8 cellular contexts compared by ENCODE assay signal in the genomic region with DNA sequence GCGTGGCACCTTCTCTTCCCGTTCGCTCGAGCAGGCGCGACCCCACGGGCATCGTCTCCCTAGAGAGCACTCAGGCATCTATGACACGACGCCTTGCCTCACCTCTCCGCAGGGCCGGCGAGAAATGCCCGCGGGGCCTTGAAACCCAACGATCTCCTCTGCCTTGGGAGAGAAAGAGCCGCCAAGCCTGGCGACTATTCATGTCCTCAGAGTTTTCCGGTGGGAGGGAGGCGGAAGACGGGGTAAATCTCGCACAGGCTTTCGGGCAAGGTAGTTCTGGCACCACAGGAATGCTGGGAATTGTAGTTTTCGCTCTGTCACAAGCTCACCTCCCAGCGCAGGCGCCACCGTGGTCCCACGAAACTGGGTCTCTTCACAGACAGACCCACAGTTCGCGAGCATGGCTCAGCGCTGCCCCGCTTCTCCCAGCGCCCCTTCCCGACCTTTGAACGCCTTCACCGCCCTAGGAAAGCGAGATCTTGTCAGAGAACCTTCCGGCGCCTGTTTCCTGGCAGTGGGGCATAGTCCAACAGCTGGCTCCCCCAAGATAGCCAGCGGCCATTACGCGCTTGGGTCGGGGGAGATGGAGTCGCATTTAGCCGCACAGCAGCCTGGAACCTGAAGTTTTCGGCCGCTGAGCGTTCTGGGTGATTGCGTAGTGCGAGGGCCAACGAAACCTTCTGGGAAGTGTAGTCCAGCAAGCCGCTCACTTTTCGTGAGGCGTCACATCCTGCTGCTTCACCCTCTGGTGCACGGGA. TPM values are rescaled to one million over a fixed set of nuclear protein-coding genes. Genes with fewer than 3 reads are reported as not detected.
DNase-seq lines count a peak whose midpoint lies in the region; ATAC-seq and TF ChIP-seq lines count a peak whose summit lies in the region.

A gene with protein sequence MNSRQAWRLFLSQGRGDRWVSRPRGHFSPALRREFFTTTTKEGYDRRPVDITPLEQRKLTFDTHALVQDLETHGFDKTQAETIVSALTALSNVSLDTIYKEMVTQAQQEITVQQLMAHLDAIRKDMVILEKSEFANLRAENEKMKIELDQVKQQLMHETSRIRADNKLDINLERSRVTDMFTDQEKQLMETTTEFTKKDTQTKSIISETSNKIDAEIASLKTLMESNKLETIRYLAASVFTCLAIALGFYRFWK (minus strand): TSS at position 597 of the 758 bp plus-strand sequence. CDS start 395 bp downstream, at position 202.

- H3K36me3 Mint-ChIP-seq in natural killer cell treated with Interleukin-12 subunit alpha and Interleukin-12 subunit beta and Interleukin-15 and Interleukin-18, amount 100 ng/mL, for 72 hours = no peaks in the 10 kb centered on the region

- H3K4me1 Mint-ChIP-seq in natural killer cell treated with Interleukin-12 subunit alpha and Interleukin-12 subunit beta and Interleukin-15 and Interleukin-18, amount 100 ng/mL, for 72 hours (ENCODE audit: low read depth in 2 of 2) = peaks cover 23 to 25% of the 10 kb centered on the region in 2 donors

- H3K36me3 ChIP-seq in H7 (replicated peaks; ENCODE audit: control insufficient read depth, insufficient read depth, low read length) = no peaks in the 10 kb centered on the region

- H3K27me3 Mint-ChIP-seq in natural killer cell treated with Interleukin-12 subunit alpha and Interleukin-12 subunit beta and Interleukin-15 and Interleukin-18, amount 100 ng/mL, for 72 hours = no peaks in the 10 kb centered on the region

- H3K4me3 ChIP-seq in H7 (ENCODE audit: insufficient read depth, low read depth, low read length) = peak within 1 kb of the TSS; percentile 85
- peak within 1 kb of the TSS; percentile 97 for H3K4me3 ChIP-seq in fibroblast of pulmonary artery (replicated peaks; ENCODE audit: low read depth, low read length)

- TF ChIP-seq CTCF in fibroblast of pulmonary artery (IDR thresholded peaks at IDR 0.05; ENCODE audit: low read length, missing control alignments) = peak; percentile 3

- H3K27me3 ChIP-seq in H7 (ENCODE audit: control insufficient read depth, insufficient read depth, low read length) = no peaks in the 10 kb centered on the region

- peak; percentile 95 to 96 for ATAC-seq in natural killer cell treated with Interleukin-12 subunit alpha and Interleukin-12 subunit beta and Interleukin-15 and Interleukin-18, amount 100 ng/mL, for 72 hours
- ATAC-seq in stimulated activated naive CD8-positive, alpha-beta T cell treated with anti-CD3 and anti-CD28 coated beads, Interleukin-15, Interleukin-2, amounts not matched to agents 100 U/mL and 50 U/mL, for 24 hours = peak; percentile 96

- peak within 1 kb of the TSS; percentile 97 to 99 for H3K27ac Mint-ChIP-seq in natural killer cell treated with Interleukin-12 subunit alpha and Interleukin-12 subunit beta and Interleukin-15 and Interleukin-18, amount 100 ng/mL, for 72 hours

- peak within 1 kb of the TSS; percentile 93 for H3K4me3 Mint-ChIP-seq in natural killer cell treated with Interleukin-12 subunit alpha and Interleukin-12 subunit beta and Interleukin-15 and Interleukin-18, amount 100 ng/mL, for 72 hours

- peak; percentile 97 for DNase-seq in ELR (ENCODE audit: low read depth)
- DNase-seq in H7 = peak; percentile 89
- peak; percentile 98 for DNase-seq in M059J (ENCODE audit: low read depth)
- peak; percentile 96 for DNase-seq in SHP77 (lab: John Stamatoyannopoulos, UW)
- peak; percentile 91 for DNase-seq in activated effector memory CD4-positive, alpha-beta T cell treated with Interleukin-2 at 50 U/mL for 16 hours
- peak; percentile 99 for DNase-seq in fibroblast of pulmonary artery (ENCODE audit: low read depth)
- peak; percentile 95 for DNase-seq in natural killer cell treated with Interleukin-12 subunit alpha and Interleukin-12 subunit beta and Interleukin-15 and Interleukin-18, amount 100 ng/mL, for 72 hours (ENCODE audit: low spot score)
- peak; percentile 89 for DNase-seq in stimulated activated naive CD8-positive, alpha-beta T cell treated with anti-CD3 and anti-CD28 coated beads, Interleukin-15, Interleukin-2, amounts not matched to agents 100 U/mL and 50 U/mL, for 24 hours

- H3K9me3 Mint-ChIP-seq in natural killer cell treated with Interleukin-12 subunit alpha and Interleukin-12 subunit beta and Interleukin-15 and Interleukin-18, amount 100 ng/mL, for 72 hours = no peaks in the 10 kb centered on the region

RNA-seq across cellular contexts. Expression of the gene that starts here (rescaled TPM):
- 47.7 and 53.2 TPM in 2 replicates for total RNA-seq in H7 (2014; rRNA removed; shearing (Covaris generic))
- 57.5 and 71.1 TPM in 2 replicates for total RNA-seq in M059J (2014; rRNA removed; shearing (Covaris generic))
- total RNA-seq in natural killer cell treated with Interleukin-12 subunit alpha and Interleukin-12 subunit beta and Interleukin-15 and Interleukin-18, amount 100 ng/mL, for 72 hours = 10 to 100 TPM; 25.3 to 32.6 TPM

Comparison
In these comparisons a context has a peak if more than half of its experiments do, and no peak if none do; other contexts are left out.
1. Peak in every context shown above with its lines: DNase-seq, ATAC-seq and H3K4me3 ChIP-seq.